In genomic region chr2:2025803-2026202, GRCh38 we compare ENCODE assay signal across 21 cellular contexts.
DNase-seq lines count a peak whose midpoint lies in the region; ATAC-seq, FAIRE-seq and TF ChIP-seq lines count a peak whose summit lies in the region.
"Had no signal": no experiment of that assay in that cellular context is flagged by ENCODE, and none has a peak within 500 bp of the region (broad histone marks: within the 10 kb centered on the region; RNA-seq: fewer than 3 reads in every experiment).

No MANE protein-coding gene starts in this region.

- FAIRE-seq in HepG2 (lab: Jason Lieb, UNC), result no peak
- FAIRE-seq: A549, GM12892, GM18507 had no signal

- no peaks in the 10 kb centered on the region for H3K27me3 ChIP-seq in brain microvascular endothelial cell (replicated peaks)
- H3K27me3 ChIP-seq in osteoblast (ENCODE audit: insufficient read depth, low read length), result no peaks in the 10 kb centered on the region
- H3K27me3 ChIP-seq in HepG2 (ENCODE audit: control insufficient read depth in 1 of 2, insufficient read depth in 2 of 2, low read length in 2 of 2), result peaks cover 0 to 18% of the 10 kb centered on the region in 2 experiments; a peak in 2 of 5 replicates
- H3K27me3 ChIP-seq: BLaER1 had no signal

- no peaks in the 10 kb centered on the region for H3K4me1 ChIP-seq in osteoblast (ENCODE audit: insufficient read depth, low read length)
- peaks cover 7% of the 10 kb centered on the region; the same call in 1 of the 2 replicates for H3K4me1 ChIP-seq in HepG2 (ENCODE audit: insufficient read depth, low read length)
- H3K4me1 ChIP-seq: A549 had no signal

- no peaks in the 10 kb centered on the region for H3K9me3 ChIP-seq in osteoblast (ENCODE audit: low read depth, low read length)
- H3K9me3 ChIP-seq in HepG2 (ENCODE audit: low read length), result no peaks in the 10 kb centered on the region
- H3K9me3 ChIP-seq: A549 had no signal

- H4K20me1 ChIP-seq in osteoblast (ENCODE audit: insufficient read depth, low read length) (no peaks in the 10 kb centered on the region), HepG2 (ENCODE audit: insufficient read depth, low read length) (no peaks in the 10 kb centered on the region)
- H4K20me1 ChIP-seq: BLaER1 had no signal

- no peak for TF ChIP-seq EP300 in HepG2 (IDR thresholded peaks at IDR 0.05; ENCODE audit: low read depth in 2 of 2, low read length in 2 of 2)
- TF ChIP-seq EP300 in HepG2 (CRISPR knock-in tag; IDR thresholded peaks at IDR 0.05; ENCODE audit: borderline replicate concordance), result no peak

- peak; percentile 59 for ATAC-seq in Right ventricle myocardium superior (ENCODE audit: poor library complexity)
- ATAC-seq in Right ventricle myocardium inferior, result no peak
- no peak for ATAC-seq in HepG2
- ATAC-seq: HCT116 had no signal

- peak overlapping the region; percentile 37 for H3K27ac ChIP-seq in brain microvascular endothelial cell
- H3K27ac ChIP-seq in osteoblast (ENCODE audit: low read depth, low read length), result no peak overlapping the region
- peak overlapping the region; percentile 44 for H3K27ac ChIP-seq in temporal lobe (ENCODE audit: low read depth, low read length)
- no peak overlapping the region for H3K27ac ChIP-seq in HepG2 (ENCODE audit: extremely low read length, insufficient read depth, low read length)
- H3K27ac ChIP-seq: 22Rv1, A549, BLaER1, GM23248, HL-60 had no signal

- no peaks in the 10 kb centered on the region for H3K36me3 ChIP-seq in brain microvascular endothelial cell (replicated peaks)
- H3K36me3 ChIP-seq in osteoblast (ENCODE audit: insufficient read depth, low read length), result no peaks in the 10 kb centered on the region
- no peaks in the 10 kb centered on the region for H3K36me3 ChIP-seq in HepG2 (replicated peaks in 1 of 2; ENCODE audit: control insufficient read depth in 1 of 2, insufficient read depth in 2 of 2, low read length in 2 of 2)
- H3K36me3 ChIP-seq: BLaER1 had no signal

- in situ Hi-C loops in brain microvascular endothelial cell (cut with HindIII; ENCODE audit: low pct_ligation_motif_present, low sequenced_read_pairs), result no loop called here
- in situ Hi-C loops in HepG2 (cut with HindIII; ENCODE audit: extremely low pct_ligation_motif_present, low pct_unique_long_range_greater_than_20kb), result no loop called here

- no peak for TF ChIP-seq POLR2A in HepG2 (IDR thresholded peaks at IDR 0.05; ENCODE audit: insufficient read depth in 1 of 2, low read depth in 2 of 2, low read length in 2 of 2)

- TF ChIP-seq CTCF in brain microvascular endothelial cell (IDR thresholded peaks at IDR 0.05; ENCODE audit: low read depth, low read length, missing control alignments) (no peak), osteoblast (IDR thresholded peaks at IDR 0.05; ENCODE audit: extremely low read depth, low read depth, low read length) (no peak), HepG2 (CRISPR knock-in tag; IDR thresholded peaks at IDR 0.05) (no peak)

- BruUV-seq in HepG2 (replicated peaks; lab: Mats Ljungman, UMichigan), result no TSS peak

- POLR2A ChIA-PET in HepG2 (lab: Yijun Ruan, JAX), result no interaction called here

- H3K79me2 ChIP-seq in osteoblast (ENCODE audit: insufficient read depth, low read length) (no peaks in the 10 kb centered on the region), HepG2 (ENCODE audit: insufficient read depth, low read length) (no peaks in the 10 kb centered on the region)

- DNase-seq in Right ventricle myocardium superior (no peak), Right ventricle myocardium inferior (ENCODE audit: missing footprints) (no peak), brain microvascular endothelial cell (no peak), osteoblast (ENCODE audit: insufficient read length, low spot score, missing footprints) (peak; percentile 45), HepG2 (ENCODE audit: low spot score) (no peak)
- no peak for DNase-seq in stimulated activated naive CD4-positive, alpha-beta T cell treated with Interleukin-2 at 50 U/mL for 16 hours (lab: John Stamatoyannopoulos, UW)
- DNase-seq: AML-193; CD4-positive, alpha-beta memory T cell; DMS153; DMS79; GDM1; GM23248; HFFc6 had no signal

- CTCF ChIA-PET in HepG2 (lab: Yijun Ruan, JAX; ENCODE audit: low intra/inter-chr PET ratio, low total read pairs), result no interaction called here

- no peak overlapping the region for H2AFZ ChIP-seq in osteoblast (ENCODE audit: low read length)
- H2AFZ ChIP-seq in HepG2 (ENCODE audit: low read length), result no peak overlapping the region
- H2AFZ ChIP-seq: GM23248 had no signal

- no peak for TF ChIP-seq RAD21 in HepG2 (CRISPR knock-in tag; IDR thresholded peaks at IDR 0.05)

- intact Hi-C loops in Right ventricle myocardium superior (cut with DNase I), result no loop called here
- intact Hi-C loops in Right ventricle myocardium inferior (cut with DNase I), result no loop called here
- intact Hi-C loops in HepG2 (cut with micrococcal nuclease; ENCODE audit: unreplicated experiment), result no loop called here

- no peak overlapping the region for H3K9ac ChIP-seq in HepG2 (ENCODE audit: insufficient read depth, low read depth, low read length)
- H3K9ac ChIP-seq: BLaER1, GM23248 had no signal

- H3K4me2 ChIP-seq in osteoblast (ENCODE audit: insufficient read depth, low read length) (no peak overlapping the region), HepG2 (ENCODE audit: low read depth, low read length) (no peak overlapping the region)
- H3K4me2 ChIP-seq: A549, BLaER1 had no signal

- H3K4me3 ChIP-seq in brain microvascular endothelial cell (ENCODE audit: low read depth, low read length), result no peak overlapping the region
- H3K4me3 ChIP-seq in osteoblast (ENCODE audit: insufficient read depth, low read length), result no peak overlapping the region
- no peak overlapping the region for H3K4me3 ChIP-seq in HepG2 (replicated peaks in 1 of 3; ENCODE audit: insufficient read depth in 1 of 3, low read depth in 2 of 3, low read length in 3 of 3)
- H3K4me3 ChIP-seq: A549, GM23248 had no signal

- WGBS in HepG2 (ENCODE audit: low lambda C conversion rate), result 44% methylated on average over 2 of the region's 2 CpGs

TF ChIP-seq in HepG2, 621 proteins besides CTCF, POLR2A, EP300 and RAD21:
- TF ChIP-seq ATRX (CRISPR knock-in tag; IDR thresholded peaks at IDR 0.05; ENCODE audit: borderline replicate concordance) (no peak), ZBTB7B (CRISPR knock-in tag; IDR thresholded peaks at IDR 0.05) (no peak), MLXIP (CRISPR knock-in tag; IDR thresholded peaks at IDR 0.05; ENCODE audit: borderline replicate concordance) (no peak), ZNF747 (CRISPR knock-in tag; IDR thresholded peaks at IDR 0.05; ENCODE audit: borderline replicate concordance) (no peak), TOPORS (CRISPR knock-in tag; IDR thresholded peaks at IDR 0.05) (no peak), ZBTB7A (CRISPR knock-in tag; IDR thresholded peaks at IDR 0.05) (no peak), U2AF2 (IDR thresholded peaks at IDR 0.05; ENCODE audit: low read depth, low read length) (no peak), ZNF501 (CRISPR knock-in tag; IDR thresholded peaks at IDR 0.05) (no peak)
- TF ChIP-seq, protein P1, sequence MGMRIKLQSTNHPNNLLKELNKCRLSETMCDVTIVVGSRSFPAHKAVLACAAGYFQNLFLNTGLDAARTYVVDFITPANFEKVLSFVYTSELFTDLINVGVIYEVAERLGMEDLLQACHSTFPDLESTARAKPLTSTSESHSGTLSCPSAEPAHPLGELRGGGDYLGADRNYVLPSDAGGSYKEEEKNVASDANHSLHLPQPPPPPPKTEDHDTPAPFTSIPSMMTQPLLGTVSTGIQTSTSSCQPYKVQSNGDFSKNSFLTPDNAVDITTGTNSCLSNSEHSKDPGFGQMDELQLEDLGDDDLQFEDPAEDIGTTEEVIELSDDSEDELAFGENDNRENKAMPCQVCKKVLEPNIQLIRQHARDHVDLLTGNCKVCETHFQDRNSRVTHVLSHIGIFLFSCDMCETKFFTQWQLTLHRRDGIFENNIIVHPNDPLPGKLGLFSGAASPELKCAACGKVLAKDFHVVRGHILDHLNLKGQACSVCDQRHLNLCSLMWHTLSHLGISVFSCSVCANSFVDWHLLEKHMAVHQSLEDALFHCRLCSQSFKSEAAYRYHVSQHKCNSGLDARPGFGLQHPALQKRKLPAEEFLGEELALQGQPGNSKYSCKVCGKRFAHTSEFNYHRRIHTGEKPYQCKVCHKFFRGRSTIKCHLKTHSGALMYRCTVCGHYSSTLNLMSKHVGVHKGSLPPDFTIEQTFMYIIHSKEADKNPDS (CRISPR knock-in tag; IDR thresholded peaks at IDR 0.05), result no peak

Comparison
In these comparisons a context has a peak if more than half of its experiments do, and no peak if none do; other contexts are left out.
1. H3K27ac ChIP-seq: peak in brain microvascular endothelial cell (single experiment) and temporal lobe (single experiment); none in osteoblast (single experiment) and HepG2 (single experiment).